8 cellular contexts compared by ENCODE assay signal in genomic region chr17:42608692-42609181, GRCh38. TPM values are rescaled to one million over a fixed set of nuclear protein-coding genes. Genes with fewer than 3 reads are reported as not detected.
DNase-seq lines count a peak whose midpoint lies in the region; ATAC-seq and TF ChIP-seq lines count a peak whose summit lies in the region.

No MANE protein-coding gene starts in this region.

- TF ChIP-seq RAD21 in IMR-90 (IDR thresholded peaks at IDR 0.05; ENCODE audit: low read length): no peak

- DNase-seq in IMR-90: no peak
- DNase-seq in activated naive CD4-positive, alpha-beta T cell treated with anti-CD3 and anti-CD28 coated beads, Interleukin-2, amount 50 U/mL, for 72 hours (ENCODE audit: low spot score in 2 of 2): peak in 1 of 2 donors; percentile 28
- peak; percentile 28 for DNase-seq in hepatocyte (ENCODE audit: low spot score)
- no peak for DNase-seq in spleen
- no peak for DNase-seq in ACHN
- no peak for DNase-seq in OCI-M2 (lab: John Stamatoyannopoulos, UW; ENCODE audit: unreplicated experiment)

- dilution Hi-C loops in IMR-90 (cut with HindIII; ENCODE audit: low sequenced_read_pairs, unreplicated experiment): no loop called here

- no TSS peak for BruUV-seq in IMR-90 (replicated peaks; lab: Mats Ljungman, UMichigan)

- H3K4me1 ChIP-seq in IMR-90 (ENCODE audit: control insufficient read depth, insufficient read depth, low read length) (peaks cover 3% of the 10 kb centered on the region), hepatocyte (ENCODE audit: insufficient read depth) (peaks cover 24% of the 10 kb centered on the region), spleen (peaks cover 31 to 67% (median 54%) of the 10 kb centered on the region in 6 donors)

- H3K27me3 ChIP-seq in IMR-90 (ENCODE audit: control insufficient read depth, insufficient read depth, low read length) (no peaks in the 10 kb centered on the region), hepatocyte (no peaks in the 10 kb centered on the region), spleen (replicated peaks in 1 of 7) (no peaks in the 10 kb centered on the region)

- H3K4ac ChIP-seq in IMR-90 (ENCODE audit: low read depth, low read length): peak overlapping the region; percentile 82

- peaks cover 61% of the 10 kb centered on the region for H3K79me2 ChIP-seq in hepatocyte

- peak overlapping the region; percentile 94 for H2AK9ac ChIP-seq in IMR-90 (replicated peaks; ENCODE audit: low read depth, low read length, poor library complexity)

- peak overlapping the region; percentile 52; the same call in 1 of the 2 replicates for H4K91ac ChIP-seq in IMR-90 (ENCODE audit: insufficient read depth, low read depth, low read length)

- TF ChIP-seq POLR2A in IMR-90 (IDR thresholded peaks at IDR 0.05; ENCODE audit: low read depth, low read length) (no peak), spleen (IDR thresholded peaks at IDR 0.05) (no peak)

- no peaks in the 10 kb centered on the region for H3K9me2 ChIP-seq in hepatocyte (replicated peaks; ENCODE audit: insufficient read depth)

- peak overlapping the region; percentile 87 for H3K9ac ChIP-seq in IMR-90 (ENCODE audit: low read depth, low read length)

- peaks cover 45% of the 10 kb centered on the region for H4K20me1 ChIP-seq in IMR-90 (ENCODE audit: insufficient read depth, low read length)
- peaks cover 39% of the 10 kb centered on the region for H4K20me1 ChIP-seq in hepatocyte (ENCODE audit: insufficient read depth, poor library complexity, severe bottlenecking)

- peaks cover 16 to 25% of the 10 kb centered on the region in 2 donors for H3K36me3 Mint-ChIP-seq in activated naive CD4-positive, alpha-beta T cell treated with anti-CD3 and anti-CD28 coated beads, Interleukin-2, amount 50 U/mL, for 72 hours

- H3K4me3 ChIP-seq in IMR-90 (ENCODE audit: insufficient read depth, low read depth, low read length): peak overlapping the region; percentile 71
- peak overlapping the region; percentile 40 for H3K4me3 ChIP-seq in hepatocyte
- peak overlapping the region; percentile 74 to 89 (median 84) for H3K4me3 ChIP-seq in spleen

- H2BK15ac ChIP-seq in IMR-90 (ENCODE audit: low read depth, low read length): no peak overlapping the region

- H3K4me2 ChIP-seq in IMR-90 (ENCODE audit: low read depth, low read length) (peak overlapping the region; percentile 96), hepatocyte (peak overlapping the region; percentile 89)

- no peak overlapping the region for H2BK20ac ChIP-seq in IMR-90 (ENCODE audit: low read depth, low read length)

- CTCF ChIA-PET in IMR-90 (lab: Yijun Ruan, JAX): interaction anchor here (0.6 to 1.4 kb wide), 2 partner anchors 28 to 65 kb away, joined by 3 to 4 read pairs; no protein-coding TSS in a partner anchor

- H2AFZ ChIP-seq in IMR-90 (replicated peaks; ENCODE audit: low read length, poor library complexity) (peak overlapping the region; percentile 98), hepatocyte (peak overlapping the region; percentile 29)

- peak overlapping the region; percentile 96 for H3K14ac ChIP-seq in IMR-90 (replicated peaks; ENCODE audit: low read depth, low read length)

- peak overlapping the region in 1 of 2 experiments; percentile 68; a peak in 1 of 4 replicates for H4K8ac ChIP-seq in IMR-90 (ENCODE audit: low read depth in 2 of 2, low read length in 2 of 2)

- TF ChIP-seq CTCF in C4-2B (conservative IDR thresholded peaks at IDR 0.05) (no peak), IMR-90 (conservative IDR thresholded peaks at IDR 0.05; ENCODE audit: low read depth, low read length) (no peak), hepatocyte (IDR thresholded peaks at IDR 0.05; ENCODE audit: poor library complexity) (no peak), spleen (IDR thresholded peaks at IDR 0.05 in 8 of 11, conservative IDR thresholded peaks at IDR 0.05 in 3 of 11) (peak in 3 of 11 experiments; percentile 10 to 58 (median 26))

- H3K9me1 ChIP-seq in IMR-90 (ENCODE audit: insufficient read depth, low read length): peaks cover 7% of the 10 kb centered on the region

- POLR2A ChIA-PET in IMR-90 (lab: Charles Lee; ENCODE audit: unreplicated experiment): interaction anchor here (1.0 kb wide), 3 partner anchors 9 to 752 kb away, joined by 3 to 4 read pairs (median 3); no protein-coding TSS in a partner anchor

- no peak overlapping the region for H2BK120ac ChIP-seq in IMR-90 (ENCODE audit: low read depth, low read length)

- H3K18ac ChIP-seq in IMR-90 (ENCODE audit: low read depth, low read length): no peak overlapping the region

- H2BK5ac ChIP-seq in IMR-90 (ENCODE audit: low read depth, low read length, poor library complexity, severe bottlenecking): peak overlapping the region; percentile 75

- H3K27ac ChIP-seq in C4-2B: peak overlapping the region; percentile 95
- H3K27ac ChIP-seq in IMR-90 (ENCODE audit: insufficient read depth, low read length): peak overlapping the region; percentile 65
- peak overlapping the region; percentile 69 for H3K27ac ChIP-seq in hepatocyte
- peak overlapping the region; percentile 88 to 99 (median 94) for H3K27ac ChIP-seq in spleen

- no peaks in the 10 kb centered on the region for H3K9me3 ChIP-seq in IMR-90 (ENCODE audit: control insufficient read depth, insufficient read depth, low read length)
- H3K9me3 ChIP-seq in hepatocyte (ENCODE audit: low read depth): no peaks in the 10 kb centered on the region
- no peaks in the 10 kb centered on the region for H3K9me3 ChIP-seq in spleen

- intact Hi-C loops in IMR-90 (cut with micrococcal nuclease) (loop anchor here (2.0 to 5.0 kb wide), 3 partner anchors 32 to 70 kb away; partner anchors contain the start of genes PSMC3IP and TUBG2), spleen (cut with DNase I; ENCODE audit: low total_unique reads) (loop anchor here (5.0 kb wide), 1 partner anchor 69 kb away; the partner anchor contains the start of gene PLEKHH3)

- H2AK5ac ChIP-seq in IMR-90 (ENCODE audit: low read depth, low read length): peak overlapping the region; percentile 67; the same call in 1 of the 2 replicates

- H3K27ac Mint-ChIP-seq in activated naive CD4-positive, alpha-beta T cell treated with anti-CD3 and anti-CD28 coated beads, Interleukin-2, amount 50 U/mL, for 72 hours: peak overlapping the region; percentile 92 to 99

- in situ Hi-C loops in IMR-90 (cut with MboI; ENCODE audit: low sequenced_read_pairs) (no loop called here), ACHN (cut with HindIII; ENCODE audit: low pct_ligation_motif_present, low pct_unique_long_range_greater_than_20kb, low sequenced_read_pairs) (no loop called here)

- H3K79me1 ChIP-seq in IMR-90 (ENCODE audit: low read depth in 1 of 2, low read length in 2 of 2): peaks cover 15 to 64% of the 10 kb centered on the region in 2 experiments

- ATAC-seq in GM19467 (IDR thresholded peaks at IDR 0.05; ENCODE audit: unreplicated experiment) (peak; percentile 28), IMR-90 (ENCODE audit: low read depth) (peak; percentile 54)
- peak; percentile 57 to 65 for ATAC-seq in activated naive CD4-positive, alpha-beta T cell treated with anti-CD3 and anti-CD28 coated beads, Interleukin-2, amount 50 U/mL, for 72 hours

- H4K5ac ChIP-seq in IMR-90 (ENCODE audit: low read depth, low read length): peak overlapping the region; percentile 7; the same call in 1 of the 2 replicates

- 3% methylated on average over 16 of the region's 23 CpGs; no CpG with 5 or more reads in 1 of the 2 experiments for WGBS in IMR-90 (ENCODE audit: extremely low coverage in 2 of 2, insufficient read length in 1 of 2), 2 experiments
- under 1% methylated on average over 15 of the region's 23 CpGs for WGBS in hepatocyte (ENCODE audit: low lambda C conversion rate, missing lambda C conversion rate)
- 0 to 1% (median 0%) methylated on average over 23 of the region's 23 CpGs for WGBS in spleen, 5 donors

- peak overlapping the region; percentile 73 for H3K23ac ChIP-seq in IMR-90 (ENCODE audit: low read depth, low read length)

- H3K56ac ChIP-seq in IMR-90 (ENCODE audit: extremely low read depth, insufficient read depth, low read length): peak overlapping the region; percentile 55; the same call in 1 of the 2 replicates

- H3K36me3 ChIP-seq in IMR-90 (ENCODE audit: control insufficient read depth, insufficient read depth, low read length) (peaks cover 19% of the 10 kb centered on the region), hepatocyte (replicated peaks; ENCODE audit: insufficient read depth, low read depth) (no peaks in the 10 kb centered on the region), spleen (peaks cover 0 to 39% (median 19%) of the 10 kb centered on the region in 6 donors)

- H3K9me3 Mint-ChIP-seq in activated naive CD4-positive, alpha-beta T cell treated with anti-CD3 and anti-CD28 coated beads, Interleukin-2, amount 50 U/mL, for 72 hours: no peaks in the 10 kb centered on the region

RNA-seq across cellular contexts. Expression of gene RETREG3, which starts 0.4 kb away (rescaled TPM):
- total RNA-seq in IMR-90 (2012; rRNA removed) (44.1 and 47.2 TPM in 2 replicates), hepatocyte (55.3 and 58.7 TPM in 2 replicates), spleen (10 to 100 TPM; 65.8 to 87.5 (median 80.5) TPM)
- polyA plus RNA-seq in IMR-90 (2012; rRNA removed) (18.1 and 24.4 TPM in 2 replicates), hepatocyte (36.3 TPM in 2 replicates), spleen (10 to 100 TPM; 20.3 to 30.9 (median 30.3) TPM)
- 20.5 and 24.9 TPM in 2 replicates for polyA plus RNA-seq in IMR-90 (2012; cell fraction: cytosol; rRNA removed)
- polyA plus RNA-seq in IMR-90 (2012; cell fraction: nucleus; rRNA removed; ENCODE audit: low replicate concordance): 25.1 and 26.0 TPM in 2 replicates
- 10 to 100 TPM; 39.4 to 44.8 TPM for total RNA-seq in activated naive CD4-positive, alpha-beta T cell treated with anti-CD3 and anti-CD28 coated beads, Interleukin-2, amount 50 U/mL, for 72 hours

RNA-seq across cellular contexts. Expression of gene TUBG1, which starts 0.7 kb away (rescaled TPM):
- total RNA-seq in IMR-90 (2012; rRNA removed) (38.9 and 42.5 TPM in 2 replicates), hepatocyte (28.7 and 33.7 TPM in 2 replicates), spleen (10 to 100 TPM; 20.4 to 33.8 (median 26.3) TPM)
- polyA plus RNA-seq in IMR-90 (2012; rRNA removed) (93.8 and 94.5 TPM in 2 replicates), hepatocyte (62.0 and 81.2 TPM in 2 replicates), spleen (10 to 100 TPM in 2 of 3 donors, 1 to 10 TPM in 1; 9.5 to 19.4 (median 16.9) TPM)
- polyA plus RNA-seq in IMR-90 (2012; cell fraction: cytosol; rRNA removed): 39.9 and 84.1 TPM in 2 replicates
- 47.0 and 75.2 TPM in 2 replicates for polyA plus RNA-seq in IMR-90 (2012; cell fraction: nucleus; rRNA removed; ENCODE audit: low replicate concordance)
- total RNA-seq in activated naive CD4-positive, alpha-beta T cell treated with anti-CD3 and anti-CD28 coated beads, Interleukin-2, amount 50 U/mL, for 72 hours: 100 to 1,000 TPM in 1 of 2 donors, 10 to 100 TPM in 1; 56.3 to 151 TPM

RNA-seq across cellular contexts. Expression of gene PSMC3IP, which starts 31.2 kb away (rescaled TPM):
- 5.6 and 8.9 TPM in 2 replicates for total RNA-seq in IMR-90 (2012; rRNA removed)
- polyA plus RNA-seq in IMR-90 (2012; rRNA removed): 9.8 and 11.1 TPM in 2 replicates
- 2.9 and 5.3 TPM in 2 replicates for polyA plus RNA-seq in IMR-90 (2012; cell fraction: cytosol; rRNA removed)
- polyA plus RNA-seq in IMR-90 (2012; cell fraction: nucleus; rRNA removed; ENCODE audit: low replicate concordance): 6.5 and 20.3 TPM in 2 replicates
- total RNA-seq in activated naive CD4-positive, alpha-beta T cell treated with anti-CD3 and anti-CD28 coated beads, Interleukin-2, amount 50 U/mL, for 72 hours: 10 to 100 TPM; 24.7 to 52.5 TPM
- 1.5 and 1.9 TPM in 2 replicates for total RNA-seq in hepatocyte
- 3.7 and 4.2 TPM in 2 replicates for polyA plus RNA-seq in hepatocyte
- total RNA-seq in spleen: 1 to 10 TPM; 1.9 to 5.6 (median 3.4) TPM
- 1 to 10 TPM; 3.6 to 4.3 (median 4.0) TPM for polyA plus RNA-seq in spleen

RNA-seq across cellular contexts. Expression of gene MLX, which starts 41.8 kb away (rescaled TPM):
- 37.5 and 37.8 TPM in 2 replicates for total RNA-seq in IMR-90 (2012; rRNA removed)
- polyA plus RNA-seq in IMR-90 (2012; rRNA removed): 45.5 and 45.6 TPM in 2 replicates
- 17.2 and 19.2 TPM in 2 replicates for polyA plus RNA-seq in IMR-90 (2012; cell fraction: cytosol; rRNA removed)
- 115 and 123 TPM in 2 replicates for polyA plus RNA-seq in IMR-90 (2012; cell fraction: nucleus; rRNA removed; ENCODE audit: low replicate concordance)
- 10 to 100 TPM; 44.3 to 60.5 TPM for total RNA-seq in activated naive CD4-positive, alpha-beta T cell treated with anti-CD3 and anti-CD28 coated beads, Interleukin-2, amount 50 U/mL, for 72 hours
- total RNA-seq in hepatocyte: 29.7 and 34.0 TPM in 2 replicates
- 33.1 and 39.5 TPM in 2 replicates for polyA plus RNA-seq in hepatocyte
- 10 to 100 TPM; 43.0 to 64.4 (median 55.8) TPM for total RNA-seq in spleen
- polyA plus RNA-seq in spleen: 10 to 100 TPM; 33.0 to 39.1 (median 33.2) TPM

RNA-seq across cellular contexts. Expression of gene COASY, which starts 46.8 kb away (rescaled TPM):
- total RNA-seq in IMR-90 (2012; rRNA removed) (9.7 and 10.6 TPM in 2 replicates), hepatocyte (27.7 and 33.9 TPM in 2 replicates), spleen (10 to 100 TPM; 32.5 to 68.6 (median 66.5) TPM)
- polyA plus RNA-seq in IMR-90 (2012; rRNA removed) (44.0 and 46.6 TPM in 2 replicates), hepatocyte (91.6 and 93.9 TPM in 2 replicates), spleen (100 to 1,000 TPM in 1 of 3 donors, 10 to 100 TPM in 2; 50.0 to 104 (median 80.6) TPM)
- 32.3 and 40.6 TPM in 2 replicates for polyA plus RNA-seq in IMR-90 (2012; cell fraction: cytosol; rRNA removed)
- polyA plus RNA-seq in IMR-90 (2012; cell fraction: nucleus; rRNA removed; ENCODE audit: low replicate concordance): 76.9 and 130 TPM in 2 replicates
- 100 to 1,000 TPM in 1 of 2 donors, 10 to 100 TPM in 1; 86.4 to 124 TPM for total RNA-seq in activated naive CD4-positive, alpha-beta T cell treated with anti-CD3 and anti-CD28 coated beads, Interleukin-2, amount 50 U/mL, for 72 hours
